ENCODE assay signal across 15 cellular contexts in the genomic region with DNA sequence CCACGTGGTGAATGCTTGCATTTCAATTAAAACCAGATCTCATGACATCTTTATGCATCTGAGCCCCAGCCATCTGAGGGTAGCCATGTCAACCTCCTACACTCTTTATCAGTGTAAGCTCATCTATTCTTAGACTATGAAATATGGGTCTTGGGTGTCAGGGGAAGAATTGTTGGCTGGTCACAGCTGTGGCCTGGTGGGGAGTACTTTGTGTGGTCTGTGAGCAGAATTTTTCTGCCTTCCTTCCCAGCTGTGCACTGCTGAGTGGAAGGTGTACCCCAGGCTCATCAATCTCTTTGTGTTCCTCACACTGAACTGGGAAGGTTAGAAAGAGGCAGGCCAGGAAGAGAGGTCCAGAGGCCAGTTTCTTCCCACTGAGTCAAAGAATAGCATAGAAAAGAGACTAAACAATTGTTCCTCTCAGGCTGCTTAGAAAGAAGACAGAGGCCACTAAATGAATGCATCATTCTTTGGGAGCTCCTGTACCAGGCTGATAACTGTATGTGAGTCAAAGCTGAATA.
DNase-seq lines count a peak whose midpoint lies in the region; ATAC-seq and TF ChIP-seq lines count a peak whose summit lies in the region.
"Had no signal": no experiment of that assay in that cellular context is flagged by ENCODE, and none has a peak within 500 bp of the region (broad histone marks: within the 10 kb centered on the region; RNA-seq: fewer than 3 reads in every experiment).

No MANE protein-coding gene starts in this region.

- no peaks in the 10 kb centered on the region for H3K9me3 Mint-ChIP-seq in MCF 10A (ENCODE audit: unreplicated experiment)

- no peaks in the 10 kb centered on the region for H3K4me1 ChIP-seq in mammary epithelial cell (ENCODE audit: insufficient read depth, low read length)
- H3K4me1 ChIP-seq: A549, lower lobe of right lung had no signal

- H3K27me3 Mint-ChIP-seq in MCF 10A (ENCODE audit: insufficient read depth, unreplicated experiment): peaks cover 25% of the 10 kb centered on the region

- no peak overlapping the region for H3K9ac ChIP-seq in mammary epithelial cell (ENCODE audit: insufficient read depth, low read length)

- no peak overlapping the region for H3K27ac ChIP-seq in mammary epithelial cell (ENCODE audit: insufficient read depth, low read depth, low read length)
- H3K27ac ChIP-seq: A549, lower lobe of right lung, ovary, SK-N-MC had no signal

- H3K4me3 Mint-ChIP-seq in MCF 10A (ENCODE audit: unreplicated experiment): no peak overlapping the region

- no peaks in the 10 kb centered on the region for H3K27me3 ChIP-seq in mammary epithelial cell (ENCODE audit: insufficient read depth, low read length)
- H3K27me3 ChIP-seq: ovary had no signal

- BruUV-seq in mammary epithelial cell (replicated peaks; lab: Mats Ljungman, UMichigan) (no TSS peak), MCF 10A (replicated peaks; lab: Mats Ljungman, UMichigan) (no TSS peak)

- 50% methylated on average over 1 of the region's 1 CpG for WGBS in mammary epithelial cell (ENCODE audit: low coverage, missing lambda C conversion rate)

- H3K36me3 Mint-ChIP-seq in MCF 10A (ENCODE audit: insufficient read depth, unreplicated experiment): no peaks in the 10 kb centered on the region

- no peaks in the 10 kb centered on the region for H3K79me2 ChIP-seq in mammary epithelial cell (ENCODE audit: insufficient read depth, low read length)

- DNase-seq in mammary epithelial cell: peak; percentile 2
- DNase-seq in MCF 10A (ENCODE audit: unreplicated experiment): no peak
- DNase-seq in choroid plexus epithelial cell (ENCODE audit: low read depth): peak; percentile 46
- DNase-seq in medulla oblongata (ENCODE audit: extremely low spot score): peak; percentile 47
- DNase-seq in kidney tubule cell (ENCODE audit: low spot score): no peak
- DNase-seq: central memory CD4-positive, alpha-beta T cell; COR-L47; lower lobe of right lung; stimulated activated CD4-positive, alpha-beta T cell treated with anti-CD3 and anti-CD28 coated beads, Interleukin-12 subunit alpha, Interleukin-12 subunit beta, amount 100 ng/mL, for 4 hours had no signal

- in situ Hi-C loops in mammary epithelial cell (cut with MboI; ENCODE audit: low sequenced_read_pairs in 2 of 2): no loop called here

- intact Hi-C loops in mammary epithelial cell (cut with micrococcal nuclease): no loop called here
- intact Hi-C loops in MCF 10A (cut with micrococcal nuclease): no loop called here

- dilution Hi-C loops in mammary epithelial cell (cut with HindIII; ENCODE audit: low sequenced_read_pairs): no loop called here

- CTCF ChIA-PET in mammary epithelial cell (lab: Charles Lee; ENCODE audit: low non-redundant PET) (no interaction called here), MCF 10A (lab: Yijun Ruan, JAX) (no interaction called here)

- H3K27ac Mint-ChIP-seq in MCF 10A (ENCODE audit: low read depth, unreplicated experiment): no peak overlapping the region

- ATAC-seq in GM21390 (IDR thresholded peaks at IDR 0.05; ENCODE audit: unreplicated experiment): no peak
- no peak for ATAC-seq in HG02759 (IDR thresholded peaks at IDR 0.05; ENCODE audit: unreplicated experiment)
- ATAC-seq in HG02840 (IDR thresholded peaks at IDR 0.05; ENCODE audit: low FRiP score, unreplicated experiment): no peak
- ATAC-seq: A549, lower lobe of right lung had no signal

- H2AFZ ChIP-seq in mammary epithelial cell (ENCODE audit: low read depth, low read length): no peak overlapping the region

- no peaks in the 10 kb centered on the region for H3K36me3 ChIP-seq in mammary epithelial cell (ENCODE audit: insufficient read depth, low read length)
- H3K36me3 ChIP-seq: lower lobe of right lung, ovary had no signal

- TF ChIP-seq CTCF in mammary epithelial cell (conservative IDR thresholded peaks at IDR 0.05 in 1 of 2, IDR thresholded peaks at IDR 0.05 in 1 of 2; ENCODE audit: extremely low read depth in 1 of 2, insufficient read depth in 1 of 2, low read depth in 1 of 2, low read length in 2 of 2) (no peak), MCF 10A (IDR thresholded peaks at IDR 0.05; ENCODE audit: unreplicated experiment) (no peak), choroid plexus epithelial cell (conservative IDR thresholded peaks at IDR 0.05; ENCODE audit: low read depth, low read length) (no peak)

- no peaks in the 10 kb centered on the region for H4K20me1 ChIP-seq in mammary epithelial cell (ENCODE audit: insufficient read depth, low read length)

- POLR2A ChIA-PET in MCF 10A (lab: Yijun Ruan, JAX): interaction anchor here (1.0 kb wide), 1 partner anchor 236 kb away, joined by 4 read pairs; no protein-coding TSS in a partner anchor

- H3K9me3 ChIP-seq in mammary epithelial cell (replicated peaks; ENCODE audit: insufficient read depth, low read length): no peaks in the 10 kb centered on the region
- H3K9me3 ChIP-seq: A549, lower lobe of right lung, ovary had no signal

- no peaks in the 10 kb centered on the region for H3K4me1 Mint-ChIP-seq in MCF 10A (ENCODE audit: insufficient read depth, unreplicated experiment)

- H3K4me2 ChIP-seq in mammary epithelial cell (ENCODE audit: insufficient read depth, low read depth, low read length): no peak overlapping the region
- H3K4me2 ChIP-seq: A549 had no signal

- no peak overlapping the region for H3K4me3 ChIP-seq in mammary epithelial cell (replicated peaks in 1 of 3; ENCODE audit: insufficient read depth in 1 of 3, low read depth in 2 of 3, low read length in 3 of 3)
- no peak overlapping the region for H3K4me3 ChIP-seq in choroid plexus epithelial cell (ENCODE audit: low read depth, low read length)
- H3K4me3 ChIP-seq: A549, lower lobe of right lung, ovary, SK-N-MC had no signal

Comparison
In these comparisons a context has a peak if more than half of its experiments do, and no peak if none do; other contexts are left out.
1. DNase-seq: peak in mammary epithelial cell (single experiment), choroid plexus epithelial cell (single experiment) and medulla oblongata (single experiment); none in MCF 10A (single experiment) and kidney tubule cell (single experiment).